In genomic region chr17:78976907-78977680, GRCh38 we compare ENCODE assay signal across 10 cellular contexts. TPM values are rescaled to one million over a fixed set of nuclear protein-coding genes. Genes with fewer than 3 reads are reported as not detected.
A peak's percentile ranks its signal among the peaks of the same experiment; 100 is the strongest.
DNase-seq lines count a peak whose midpoint lies in the region; ATAC-seq and TF ChIP-seq lines count a peak whose summit lies in the region.
"Had no signal": no experiment of that assay in that cellular context is flagged by ENCODE, and none has a peak within 500 bp of the region (broad histone marks: within the 10 kb centered on the region; RNA-seq: fewer than 3 reads in every experiment).

No MANE protein-coding gene starts in this region.

- CTCF ChIA-PET in HEK293 (lab: Yijun Ruan, JAX), result interaction anchor here (0.6 to 0.7 kb wide), 2 partner anchors 126 to 690 kb away, joined by 3 read pairs; no protein-coding TSS in a partner anchor

- no peaks in the 10 kb centered on the region for H3K9me3 ChIP-seq in HEK293 (ENCODE audit: control insufficient read depth, insufficient read depth, low read depth, low read length)
- no peaks in the 10 kb centered on the region for H3K9me3 ChIP-seq in T-helper 17 cell (ENCODE audit: control insufficient read depth, low read length, poor library complexity, severe bottlenecking)
- no peaks in the 10 kb centered on the region for H3K9me3 ChIP-seq in esophagus muscularis mucosa
- no peaks in the 10 kb centered on the region for H3K9me3 ChIP-seq in skeletal muscle satellite cell (replicated peaks; ENCODE audit: low read length)
- H3K9me3 ChIP-seq: left lung had no signal

- TF ChIP-seq EP300 in esophagus muscularis mucosa (IDR thresholded peaks at IDR 0.05), result no peak

- intact Hi-C loops in esophagus muscularis mucosa (cut with DNase I), result no loop called here

- WGBS in esophagus muscularis mucosa, result 89% methylated on average over 14 of the region's 20 CpGs

- no peak overlapping the region for H3K27ac Mint-ChIP-seq in T-helper 17 cell

- H3K4me3 Mint-ChIP-seq in T-helper 17 cell, result peak overlapping the region; percentile 36

- no peak for DNase-seq in T-helper 17 cell
- no peak for DNase-seq in esophagus muscularis mucosa (ENCODE audit: extremely low spot score)
- no peak for DNase-seq in stimulated activated CD4-positive, alpha-beta T cell treated with anti-CD3 and anti-CD28 coated beads, Interleukin-15, amount 100 ng/mL, for 24 hours
- DNase-seq in NCI-H2171 treated with DMSO at 0.1 percent for 48 hours (lab: John Stamatoyannopoulos, UW), result no peak
- no peak for DNase-seq in pons (ENCODE audit: low spot score)
- DNase-seq: DMS53, left lung, NCI-H345 had no signal

- no peaks in the 10 kb centered on the region for H3K36me3 Mint-ChIP-seq in T-helper 17 cell (ENCODE audit: low read depth)

- ATAC-seq in T-helper 17 cell, result no peak

- TF ChIP-seq POLR2A in esophagus muscularis mucosa (IDR thresholded peaks at IDR 0.05; ENCODE audit: low read depth), result no peak

- peaks cover 10% of the 10 kb centered on the region for H3K4me1 Mint-ChIP-seq in T-helper 17 cell

- H3K36me3 ChIP-seq in HEK293 (ENCODE audit: control insufficient read depth in 2 of 2, insufficient read depth in 1 of 2, low read length in 2 of 2) (peaks cover 0 to 52% of the 10 kb centered on the region in 2 experiments; a peak in 1 of 3 replicates), esophagus muscularis mucosa (peaks cover 0 to 9% (median 4%) of the 10 kb centered on the region in 4 donors), skeletal muscle satellite cell (ENCODE audit: insufficient read depth, low read length) (peaks cover 18% of the 10 kb centered on the region)

- no peaks in the 10 kb centered on the region for H3K27me3 Mint-ChIP-seq in T-helper 17 cell

- POLR2A ChIA-PET in HEK293 (lab: Yijun Ruan, JAX), result interaction anchor here (1.0 kb wide), 1 partner anchor 43 kb away, joined by 3 read pairs; no protein-coding TSS in a partner anchor

- H3K4me3 ChIP-seq in HEK293 (ENCODE audit: low read depth, low read length) (no peak overlapping the region), esophagus muscularis mucosa (no peak overlapping the region), skeletal muscle satellite cell (ENCODE audit: low read length) (peak overlapping the region; percentile 55)

- TF ChIP-seq CTCF in HEK293 (tag by site-specific recombination; IDR thresholded peaks at IDR 0.05) (no peak), esophagus muscularis mucosa (IDR thresholded peaks at IDR 0.05) (no peak)

- H3K27me3 ChIP-seq in esophagus muscularis mucosa (no peaks in the 10 kb centered on the region), skeletal muscle satellite cell (ENCODE audit: control insufficient read depth, insufficient read depth, low read length) (no peaks in the 10 kb centered on the region)
- H3K27me3 ChIP-seq: left lung had no signal

- H3K4me1 ChIP-seq in HEK293 (ENCODE audit: control insufficient read depth, insufficient read depth, low read length) (peaks cover 26% of the 10 kb centered on the region), esophagus muscularis mucosa (peaks cover 57 to 75% (median 72%) of the 10 kb centered on the region in 4 donors), skeletal muscle satellite cell (ENCODE audit: control insufficient read depth, insufficient read depth, low read length) (peaks cover 46% of the 10 kb centered on the region)

- no peak overlapping the region for H3K9ac ChIP-seq in skeletal muscle satellite cell (ENCODE audit: low read depth, low read length)

- H3K27ac ChIP-seq in HEK293 (ENCODE audit: extremely low read depth, low read depth, low read length) (no peak overlapping the region; the same call in 1 of the 2 replicates), esophagus muscularis mucosa (replicated peaks in 1 of 4) (peak overlapping the region; percentile 69 to 82 (median 78))

- peak overlapping the region; percentile 78 for H3K4me2 ChIP-seq in skeletal muscle satellite cell (ENCODE audit: low read length)

TF ChIP-seq in HEK293, 187 proteins besides CTCF, POLR2A, EP300 and RAD21 (continues in another document):
- TF ChIP-seq ZNF747 (tag by site-specific recombination; IDR thresholded peaks at IDR 0.05) (no peak), TRIM28 (IDR thresholded peaks at IDR 0.05; ENCODE audit: borderline replicate concordance, low read length) (no peak), ZNF350 (tag by site-specific recombination; IDR thresholded peaks at IDR 0.05) (no peak), ZBTB20 (tag by site-specific recombination; IDR thresholded peaks at IDR 0.05) (no peak), ZNF398 (tag by site-specific recombination; IDR thresholded peaks at IDR 0.05) (no peak), GLIS2 (tag by site-specific recombination; IDR thresholded peaks at IDR 0.05) (peak; percentile 55; the same call in 1 of the 2 replicates), GFI1B (tag by site-specific recombination; IDR thresholded peaks at IDR 0.05) (no peak), KLF1 (tag by site-specific recombination; IDR thresholded peaks at IDR 0.05) (no peak), ZNF366 (tag by site-specific recombination; conservative IDR thresholded peaks at IDR 0.05) (no peak), ZBTB48 (tag by site-specific recombination; IDR thresholded peaks at IDR 0.05) (no peak), ZNF184 (tag by site-specific recombination; IDR thresholded peaks at IDR 0.05) (no peak), ZSCAN4 (tag by site-specific recombination; IDR thresholded peaks at IDR 0.05) (no peak), ZBTB7A (tag by site-specific recombination; IDR thresholded peaks at IDR 0.05; ENCODE audit: low read depth) (no peak), ZNF670 (tag by site-specific recombination; IDR thresholded peaks at IDR 0.05; ENCODE audit: low read depth) (no peak), SP3 (tag by site-specific recombination; IDR thresholded peaks at IDR 0.05) (no peak), ZNF19 (tag by site-specific recombination; IDR thresholded peaks at IDR 0.05; ENCODE audit: low read depth) (no peak), TSHZ1 (tag by site-specific recombination; IDR thresholded peaks at IDR 0.05; ENCODE audit: borderline replicate concordance) (no peak)

RNA-seq across cellular contexts. Expression of gene LGALS3BP, which starts 2.6 kb away (rescaled TPM):
- 10 to 100 TPM; 31.7 to 45.2 TPM for total RNA-seq in T-helper 17 cell
- 100 to 1,000 TPM; 106 to 284 (median 197) TPM for total RNA-seq in esophagus muscularis mucosa
- 306 and 332 TPM in 2 replicates for total RNA-seq in skeletal muscle satellite cell (2012; rRNA removed)

RNA-seq across cellular contexts. Expression of gene CANT1, which starts 32.5 kb away (rescaled TPM):
- 10 to 100 TPM; 47.8 to 50.2 TPM for total RNA-seq in T-helper 17 cell
- 10 to 100 TPM; 21.2 to 33.7 (median 27.0) TPM for total RNA-seq in esophagus muscularis mucosa
- total RNA-seq in skeletal muscle satellite cell (2012; rRNA removed), result 45.0 and 47.4 TPM in 2 replicates

RNA-seq across cellular contexts. Expression of gene C1QTNF1, which starts 46.9 kb away (rescaled TPM):
- total RNA-seq in T-helper 17 cell (under 1 TPM in 1 of 2 donors, not detected in 1; 0.13 TPM), esophagus muscularis mucosa (100 to 1,000 TPM in 1 of 4 donors, 10 to 100 TPM in 3; 31.1 to 115 (median 70.4) TPM)
- 21.3 and 34.1 TPM in 2 replicates for total RNA-seq in skeletal muscle satellite cell (2012; rRNA removed)

RNA-seq across cellular contexts. Expression of gene TIMP2, which starts 51.9 kb away (rescaled TPM):
- 1 to 10 TPM; 4.1 to 6.7 TPM for total RNA-seq in T-helper 17 cell
- 100 to 1,000 TPM; 177 to 315 (median 229) TPM for total RNA-seq in esophagus muscularis mucosa
- 44.4 and 67.9 TPM in 2 replicates for total RNA-seq in skeletal muscle satellite cell (2012; rRNA removed)

Comparison
In these comparisons a context has a peak if more than half of its experiments do, and no peak if none do; other contexts are left out.
1. RNA of gene C1QTNF1, which starts 46.9 kb away (total RNA-seq): 31.1 to 115 TPM in esophagus muscularis mucosa; 0.13 TPM in T-helper 17 cell; every median in the first group is over 10 times any median in the second.